ENCODE assay signal across 23 cellular contexts in the genomic region with DNA sequence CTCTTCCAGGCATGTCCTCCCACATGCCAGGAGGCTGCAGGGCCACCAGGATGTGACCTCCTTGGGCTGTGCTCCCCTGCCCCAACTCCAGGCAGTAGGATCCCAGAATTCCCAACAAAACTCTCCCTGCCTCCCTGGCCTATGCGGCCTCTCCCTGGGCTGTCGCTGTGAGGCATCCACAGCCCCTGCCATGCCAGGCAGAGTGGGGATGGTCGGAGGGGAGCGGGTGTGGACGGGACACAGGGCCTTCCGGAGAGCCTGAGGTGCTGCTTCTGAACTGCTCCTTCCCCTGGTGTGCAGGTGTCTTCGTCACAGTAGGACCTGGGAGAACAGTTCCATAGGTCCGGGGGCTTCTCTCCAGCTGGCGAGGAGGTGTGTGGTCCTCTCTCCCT. TPM values are rescaled to one million over a fixed set of nuclear protein-coding genes. Genes with fewer than 3 reads are reported as not detected.
DNase-seq lines count a peak whose midpoint lies in the region; ATAC-seq, FAIRE-seq and TF ChIP-seq lines count a peak whose summit lies in the region.
"Had no signal": no experiment of that assay in that cellular context is flagged by ENCODE, and none has a peak within 500 bp of the region (broad histone marks: within the 10 kb centered on the region; RNA-seq: fewer than 3 reads in every experiment).

No MANE protein-coding gene starts in this region.

- POLR2A ChIA-PET in activated CD4-positive, alpha-beta memory T cell treated with anti-CD3 and anti-CD28 coated beads, Interleukin-2, amount 10 ng/mL, durations not matched to agents 7 days and 5 days (lab: Charles Lee), result interaction anchor here (1.3 to 6.3 kb wide), 4 partner anchors 21 to 72 kb away, joined by 4 to 52 read pairs (median 6); a partner anchor contains a TSS

- H3K36me3 Mint-ChIP-seq in activated T-cell treated with anti-CD3 and anti-CD28 coated beads, Interleukin-2, amount 50 U/mL, for 4 hours (ENCODE audit: insufficient read depth), result peaks cover 10% of the 10 kb centered on the region
- peaks cover 22% of the 10 kb centered on the region for H3K36me3 Mint-ChIP-seq in activated CD4-positive, alpha-beta memory T cell treated with anti-CD3 and anti-CD28 coated beads, Interleukin-2, amount 10 ng/mL, durations not matched to agents 7 days and 5 days (ENCODE audit: low read depth)

- H3K4me1 ChIP-seq in kidney (ENCODE audit: control insufficient read depth in 1 of 2, insufficient read depth in 1 of 2, low read depth in 1 of 2, low read length in 2 of 2) (peaks cover 0 to 11% of the 10 kb centered on the region in 2 donors), spleen (peaks cover 5 to 42% (median 12%) of the 10 kb centered on the region in 6 donors)

- TF ChIP-seq CTCF in kidney (IDR thresholded peaks at IDR 0.05; ENCODE audit: borderline replicate concordance, extremely low read depth, insufficient read depth), result no peak
- no peak for TF ChIP-seq CTCF in spleen (IDR thresholded peaks at IDR 0.05 in 8 of 11, conservative IDR thresholded peaks at IDR 0.05 in 3 of 11)

- H3K27me3 Mint-ChIP-seq in activated T-cell treated with anti-CD3 and anti-CD28 coated beads, Interleukin-2, amount 50 U/mL, for 4 hours (ENCODE audit: low read depth), result peaks cover 10% of the 10 kb centered on the region
- peaks cover 5% of the 10 kb centered on the region for H3K27me3 Mint-ChIP-seq in activated CD4-positive, alpha-beta memory T cell treated with anti-CD3 and anti-CD28 coated beads, Interleukin-2, amount 10 ng/mL, durations not matched to agents 7 days and 5 days

- H3K27me3 ChIP-seq in H7 (ENCODE audit: control insufficient read depth, insufficient read depth, low read length), result no peaks in the 10 kb centered on the region; the same call in 1 of the 2 replicates
- peaks cover 0 to 5% (median 0%) of the 10 kb centered on the region in 7 donors for H3K27me3 ChIP-seq in spleen (replicated peaks in 1 of 7)
- H3K27me3 ChIP-seq: BE2C had no signal

- no peak overlapping the region for H3K27ac Mint-ChIP-seq in activated CD4-positive, alpha-beta memory T cell treated with anti-CD3 and anti-CD28 coated beads, Interleukin-2, amount 10 ng/mL, durations not matched to agents 7 days and 5 days
- H3K27ac Mint-ChIP-seq: CD8-positive, alpha-beta T cell had no signal

- peaks cover 8% of the 10 kb centered on the region for H3K4me1 Mint-ChIP-seq in activated T-cell treated with anti-CD3 and anti-CD28 coated beads, Interleukin-2, amount 50 U/mL, for 4 hours (ENCODE audit: low read depth)
- peaks cover 17% of the 10 kb centered on the region for H3K4me1 Mint-ChIP-seq in activated CD4-positive, alpha-beta memory T cell treated with anti-CD3 and anti-CD28 coated beads, Interleukin-2, amount 10 ng/mL, durations not matched to agents 7 days and 5 days

- intact Hi-C loops in kidney (cut with DNase I), result loop anchor here (10.0 kb wide), 1 partner anchor 72 kb away; a partner anchor contains a TSS
- intact Hi-C loops in spleen (cut with DNase I; ENCODE audit: low total_unique reads), result no loop called here

- no peak for TF ChIP-seq POLR2A in spleen (IDR thresholded peaks at IDR 0.05)

- CTCF ChIA-PET in activated CD4-positive, alpha-beta memory T cell treated with anti-CD3 and anti-CD28 coated beads, Interleukin-2, amount 10 ng/mL, durations not matched to agents 7 days and 5 days (lab: Charles Lee), result interaction anchor here (0.7 to 5.8 kb wide), 15 partner anchors 13 to 337 kb away, joined by 3 to 73 read pairs (median 8); a partner anchor contains a TSS

- H3K9me3 Mint-ChIP-seq in activated T-cell treated with anti-CD3 and anti-CD28 coated beads, Interleukin-2, amount 50 U/mL, for 4 hours, result no peaks in the 10 kb centered on the region
- no peaks in the 10 kb centered on the region for H3K9me3 Mint-ChIP-seq in activated CD4-positive, alpha-beta memory T cell treated with anti-CD3 and anti-CD28 coated beads, Interleukin-2, amount 10 ng/mL, durations not matched to agents 7 days and 5 days
- H3K9me3 Mint-ChIP-seq: CD8-positive, alpha-beta T cell; IgD-negative memory B cell had no signal

- no peaks in the 10 kb centered on the region for H3K9me3 ChIP-seq in kidney (ENCODE audit: control insufficient read depth in 1 of 2, low read length in 2 of 2)
- H3K9me3 ChIP-seq in spleen, result no peaks in the 10 kb centered on the region
- H3K9me3 ChIP-seq: BE2C had no signal

- no peak overlapping the region for H3K4me3 Mint-ChIP-seq in activated T-cell treated with anti-CD3 and anti-CD28 coated beads, Interleukin-2, amount 50 U/mL, for 4 hours
- no peak overlapping the region for H3K4me3 Mint-ChIP-seq in activated CD4-positive, alpha-beta memory T cell treated with anti-CD3 and anti-CD28 coated beads, Interleukin-2, amount 10 ng/mL, durations not matched to agents 7 days and 5 days
- H3K4me3 Mint-ChIP-seq: CD8-positive, alpha-beta T cell; IgD-negative memory B cell had no signal

- DNase-seq in activated T-cell treated with anti-CD3 and anti-CD28 coated beads, Interleukin-2, amount 50 U/mL, for 1 hour, result peak; percentile 43
- DNase-seq in activated T-cell treated with anti-CD3 and anti-CD28 coated beads, Interleukin-2, amount 50 U/mL, for 4 hours, result no peak
- DNase-seq in H7 (peak; percentile 42), kidney (peak; percentile 54), spleen (peak; percentile 80), globus pallidus (ENCODE audit: low spot score) (no peak)
- no peak for DNase-seq in activated CD4-positive, alpha-beta memory T cell treated with anti-CD3 and anti-CD28 coated beads, Interleukin-2, amount 10 ng/mL, durations not matched to agents 7 days and 5 days
- DNase-seq: BE2C, Calu3, GF-D8, NCI-H1417 treated with DMSO at 0.1 percent for 48 hours, NCI-H187 treated with DMSO at 0.1 percent for 48 hours, NCI-H226, NCI-H524 treated with DMSO at 0.1 percent for 48 hours, PC-3, RPMI8226, SHP77 treated with DMSO at 0.1 percent for 48 hours had no signal

- no peak for FAIRE-seq in kidney (lab: Jason Lieb, UNC)
- FAIRE-seq: GM12892 had no signal

- no peaks in the 10 kb centered on the region for H3K36me3 ChIP-seq in H7 (replicated peaks; ENCODE audit: control insufficient read depth, insufficient read depth, low read length)
- no peaks in the 10 kb centered on the region for H3K36me3 ChIP-seq in kidney (ENCODE audit: control insufficient read depth in 1 of 2, insufficient read depth in 2 of 2, low read length in 2 of 2)
- peaks cover 0 to 52% (median 30%) of the 10 kb centered on the region in 6 donors for H3K36me3 ChIP-seq in spleen
- H3K36me3 ChIP-seq: BE2C had no signal

- WGBS in spleen, 5 donors, result 90 to 98% (median 95%) methylated on average over 9 of the region's 9 CpGs

- H3K27ac ChIP-seq in kidney (ENCODE audit: low read depth in 2 of 2, low read length in 2 of 2) (no peak overlapping the region), spleen (no peak overlapping the region)
- H3K27ac ChIP-seq: HL-60 had no signal

- no peak for ATAC-seq in activated T-cell treated with anti-CD3 and anti-CD28 coated beads, Interleukin-2, amount 50 U/mL, for 4 hours
- ATAC-seq in HG02571 (IDR thresholded peaks at IDR 0.05; ENCODE audit: unreplicated experiment), result no peak
- ATAC-seq: CD8-positive, alpha-beta T cell; PC-3 had no signal

- H3K4me3 ChIP-seq in H7 (ENCODE audit: insufficient read depth, low read depth, low read length) (no peak overlapping the region), kidney (ENCODE audit: low read length in 2 of 2) (no peak overlapping the region), spleen (no peak overlapping the region)

- H3K9ac ChIP-seq in kidney (ENCODE audit: low read length in 2 of 2), result no peak overlapping the region

RNA-seq across cellular contexts. Expression of a gene that starts 18.3 kb away (rescaled TPM):
- total RNA-seq in activated T-cell treated with anti-CD3 and anti-CD28 coated beads, Interleukin-2, amount 50 U/mL, for 4 hours, result 10 to 100 TPM; 14.6 to 18.4 (median 16.8) TPM
- not detected in 2 replicates for total RNA-seq in H7 (2014; rRNA removed; shearing (Covaris generic))
- total RNA-seq in kidney (4.2 TPM), spleen (10 to 100 TPM; 17.5 to 33.7 (median 23.1) TPM)
- polyA plus RNA-seq in kidney (ENCODE audit: insufficient read depth, low read depth, low replicate concordance) (0.17 TPM), spleen (1 to 10 TPM; 5.0 to 9.0 (median 5.8) TPM)
- total RNA-seq in activated CD4-positive, alpha-beta memory T cell treated with anti-CD3 and anti-CD28 coated beads, Interleukin-2, amount 10 ng/mL, durations not matched to agents 7 days and 5 days, result 10 to 100 TPM; 51.2 to 51.4 TPM
- total RNA-seq: A172 had no signal

RNA-seq across cellular contexts. Expression of a gene that starts 26.0 kb away (rescaled TPM):
- 10 to 100 TPM; 55.1 to 72.2 (median 58.3) TPM for total RNA-seq in activated T-cell treated with anti-CD3 and anti-CD28 coated beads, Interleukin-2, amount 50 U/mL, for 4 hours
- total RNA-seq in H7 (2014; rRNA removed; shearing (Covaris generic)), result 99.0 and 111 TPM in 2 replicates
- total RNA-seq in kidney (6.3 TPM), spleen (10 to 100 TPM in 2 of 7 donors, 1 to 10 TPM in 5; 6.5 to 15.1 (median 8.7) TPM)
- polyA plus RNA-seq in kidney (ENCODE audit: insufficient read depth, low read depth, low replicate concordance) (4.1 TPM), spleen (10 to 100 TPM in 1 of 3 donors, 1 to 10 TPM in 2; 5.8 to 10.5 (median 8.5) TPM)
- total RNA-seq in activated CD4-positive, alpha-beta memory T cell treated with anti-CD3 and anti-CD28 coated beads, Interleukin-2, amount 10 ng/mL, durations not matched to agents 7 days and 5 days, result 10 to 100 TPM; 57.1 to 57.5 TPM

Comparison
In these comparisons a context has a peak if more than half of its experiments do, and no peak if none do; other contexts are left out.
1. DNase-seq: peak in activated T-cell treated with anti-CD3 and anti-CD28 coated beads, Interleukin-2, amount 50 U/mL, for 1 hour (single experiment), H7 (single experiment), kidney (single experiment) and spleen (single experiment); none in activated T-cell treated with anti-CD3 and anti-CD28 coated beads, Interleukin-2, amount 50 U/mL, for 4 hours (single experiment), globus pallidus (single experiment) and activated CD4-positive, alpha-beta memory T cell treated with anti-CD3 and anti-CD28 coated beads, Interleukin-2, amount 10 ng/mL, durations not matched to agents 7 days and 5 days (single experiment).